24 cellular contexts compared by ENCODE assay signal in the genomic region with DNA sequence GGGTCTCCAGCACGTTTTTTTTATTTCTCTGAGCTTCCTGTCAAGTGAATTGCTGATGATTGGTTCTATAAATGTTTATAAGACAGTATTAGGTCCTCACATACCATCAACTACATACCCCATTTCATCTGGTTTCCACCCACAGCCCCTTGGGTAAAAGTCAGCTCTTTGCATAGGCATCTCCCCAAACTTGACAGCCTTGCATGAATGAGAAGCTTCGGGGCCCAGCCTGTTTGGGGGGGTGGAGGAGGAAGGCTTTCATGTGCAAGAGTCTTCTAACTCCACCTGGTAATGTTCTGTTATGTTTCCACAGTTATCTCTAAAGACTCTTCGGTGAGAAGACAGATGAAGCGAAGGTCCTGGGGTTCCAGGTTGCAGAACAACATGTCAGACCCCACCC.
"Had no signal": no experiment of that assay in that cellular context is flagged by ENCODE, and none has a peak within 500 bp of the region (broad histone marks: within the 10 kb centered on the region; RNA-seq: fewer than 3 reads in every experiment).

No MANE protein-coding gene starts in this region.

- DNase-seq: stimulated activated CD4-positive, alpha-beta T cell treated with anti-CD3 and anti-CD28 coated beads, Interleukin-2, amount 100 ng/mL, for 48 hours; stimulated activated CD4-positive, alpha-beta T cell treated with anti-CD3 and anti-CD28 coated beads, Interleukin-4, amount 100 ng/mL, for 1 hour; stimulated activated CD4-positive, alpha-beta T cell treated with anti-CD3 and anti-CD28 coated beads, Interleukin-4, amount 100 ng/mL, for 24 hours; stimulated activated CD4-positive, alpha-beta T cell treated with anti-CD3 and anti-CD28 coated beads, Interleukin-4, amount 100 ng/mL, for 4 hours; stimulated activated CD8-positive, alpha-beta memory T cell treated with anti-CD3 and anti-CD28 coated beads, Interleukin-4, amount 100 ng/mL, for 48 hours; stimulated activated naive B cell treated with anti-CD40 and anti-IgM and Interleukin-4, amounts not matched to agents 10 μg/mL and 1 μg/mL and 100 μg/mL, for 72 hours; stimulated activated naive CD4-positive, alpha-beta T cell; stimulated activated naive CD4-positive, alpha-beta T cell treated with Interleukin-2 at 50 U/mL for 16 hours; stimulated activated naive CD8-positive, alpha-beta T cell treated with anti-CD3 and anti-CD28 coated beads, Interleukin-15, amount 100 ng/mL, for 72 hours; stimulated activated naive CD8-positive, alpha-beta T cell treated with anti-CD3 and anti-CD28 coated beads, Interleukin-15, Interleukin-2, amounts not matched to agents 100 U/mL and 50 U/mL, for 24 hours; stomach; substantia nigra; testis; thyroid gland; tibial artery; transverse colon; trophoblast cell; upper lobe of left lung; upper lobe of right lung; uterus had no signal

- H3K9me3 ChIP-seq: stomach, suprapubic skin, testis, thoracic aorta, thyroid gland, tibial artery, tibial nerve, transverse colon, upper lobe of left lung, upper lobe of right lung, uterus, vagina had no signal

- H3K36me3 ChIP-seq: suprapubic skin, thyroid gland, transverse colon, upper lobe of left lung, upper lobe of right lung, uterus, vagina had no signal

- H3K27me3 ChIP-seq: stomach, suprapubic skin, testis, thyroid gland, tibial artery, tibial nerve, transverse colon, upper lobe of left lung, upper lobe of right lung, uterus, vagina had no signal

- H3K27ac ChIP-seq: suprapubic skin, testis, thoracic aorta, thyroid gland, tibial artery, tibial nerve, transverse colon, upper lobe of left lung, upper lobe of right lung, uterus, vagina had no signal

- H3K4me3 ChIP-seq: stomach, suprapubic skin, testis, thoracic aorta, thyroid gland, tibial artery, tibial nerve, transverse colon, upper lobe of left lung, upper lobe of right lung, uterus, vagina had no signal

- H3K4me1 ChIP-seq: suprapubic skin, transverse colon, upper lobe of left lung, upper lobe of right lung, uterus, vagina had no signal
